10 cellular contexts compared by ENCODE assay signal in genomic region chr9:137198051-137198747, GRCh38. TPM values are rescaled to one million over a fixed set of nuclear protein-coding genes. Genes with fewer than 3 reads are reported as not detected.
DNase-seq lines count a peak whose midpoint lies in the region; ATAC-seq, FAIRE-seq and TF ChIP-seq lines count a peak whose summit lies in the region.
"Had no signal": no experiment of that assay in that cellular context is flagged by ENCODE, and none has a peak within 500 bp of the region (broad histone marks: within the 10 kb centered on the region; RNA-seq: fewer than 3 reads in every experiment).

No MANE protein-coding gene starts in this region.

- H3K4me1 ChIP-seq in ACC112 (ENCODE audit: control insufficient read depth, insufficient read depth, low read length, unreplicated experiment), result peaks cover 10% of the 10 kb centered on the region
- 0 out of 2 replicates have a peak, but pooled peaks cover 12% of the 10 kb centered on the region for H3K4me1 ChIP-seq in GM23248 (ENCODE audit: insufficient read depth)

- peaks cover 7% of the 10 kb centered on the region for H3K79me2 ChIP-seq in ACC112 (ENCODE audit: control insufficient read depth, insufficient read depth, low read length, unreplicated experiment)
- H3K79me2 ChIP-seq in GM23248 (ENCODE audit: insufficient read depth), result peaks cover 84% of the 10 kb centered on the region

- H3K36me3 ChIP-seq in ACC112 (ENCODE audit: insufficient read depth, low read length) (no peaks in the 10 kb centered on the region), GM23248 (ENCODE audit: low read depth) (no peaks in the 10 kb centered on the region), bronchial epithelial cell (ENCODE audit: control insufficient read depth, insufficient read depth, low read length) (no peaks in the 10 kb centered on the region)

- H3K9ac ChIP-seq in GM23248, result peak overlapping the region; percentile 61; the same call in 1 of the 2 replicates

- H3K27me3 ChIP-seq in ACC112 (ENCODE audit: insufficient read depth, low read length) (no peaks in the 10 kb centered on the region), GM23248 (replicated peaks; ENCODE audit: insufficient read depth) (no peaks in the 10 kb centered on the region), bronchial epithelial cell (ENCODE audit: control insufficient read depth, insufficient read depth, low read length) (no peaks in the 10 kb centered on the region)

- no peaks in the 10 kb centered on the region for H4K20me1 ChIP-seq in GM23248 (ENCODE audit: insufficient read depth)

- H3K4me2 ChIP-seq in GM23248 (ENCODE audit: unreplicated experiment), result peak overlapping the region; percentile 79

- H3K27ac ChIP-seq in ACC112 (ENCODE audit: low read depth, low read length) (no peak overlapping the region), GM23248 (no peak overlapping the region)

- no peaks in the 10 kb centered on the region for H3F3A ChIP-seq in GM23248 (ENCODE audit: insufficient read depth)

- no peak for ATAC-seq in GM21825 (IDR thresholded peaks at IDR 0.05; ENCODE audit: unreplicated experiment)

- no peak overlapping the region for H2AFZ ChIP-seq in ACC112 (ENCODE audit: low read length, unreplicated experiment)
- H2AFZ ChIP-seq in GM23248, result no peak overlapping the region

- DNase-seq in GM23248 (peak; percentile 38), bronchial epithelial cell (ENCODE audit: low read depth) (peak; percentile 30), mucosa of gallbladder (ENCODE audit: low spot score) (peak; percentile 77), activated gamma-delta T cell treated with Interleukin-2 at 50 U/mL for 16 hours (no peak), NCI-H774 (lab: John Stamatoyannopoulos, UW) (no peak)
- DNase-seq in activated CD4-positive, CD25-positive, alpha-beta regulatory T cell treated with anti-CD3 and anti-CD28 coated beads, Interleukin-2, amount 50 U/mL, for 72 hours, result no peak
- DNase-seq: activated naive CD8-positive, alpha-beta T cell treated with anti-CD3 and anti-CD28 coated beads, Interleukin-2, amount 10 ng/mL, durations not matched to agents 7 days and 5 days; Right ventricle myocardium superior had no signal

- H3K4me3 ChIP-seq in ACC112 (ENCODE audit: low read depth, low read length) (peak overlapping the region; percentile 77; the same call in 1 of the 2 replicates), GM23248 (peak overlapping the region; percentile 66), bronchial epithelial cell (ENCODE audit: low read depth, low read length) (no peak overlapping the region)

- peak; percentile 32 for FAIRE-seq in bronchial epithelial cell (lab: Jason Lieb, UNC)

- no peaks in the 10 kb centered on the region for H3K9me2 ChIP-seq in GM23248 (ENCODE audit: insufficient read depth)

- in situ Hi-C loops in GM23248 (cut with MboI), result no loop called here

- WGBS in GM23248 (ENCODE audit: low coverage in 1 of 2, low lambda C conversion rate in 2 of 2, missing lambda C conversion rate in 2 of 2), 2 experiments, result 74 to 80% methylated on average over 13 to 15 of the region's 15 CpGs

- no peak for TF ChIP-seq CTCF in bronchial epithelial cell (IDR thresholded peaks at IDR 0.05; ENCODE audit: insufficient read depth, low read length, severe bottlenecking)

- H3K9me3 ChIP-seq in GM23248 (ENCODE audit: low read depth), result no peaks in the 10 kb centered on the region

RNA-seq across cellular contexts. Expression of gene TPRN, which starts 2.3 kb away (rescaled TPM):
- 7.8 and 14.3 TPM in 2 replicates for total RNA-seq in GM23248 (2014; rRNA removed; shearing (Covaris generic))
- polyA plus RNA-seq in GM23248 (2016; fragmentation: Nextera tagmentation; extraction: Ambion mirVana), result 1.7 and 2.2 TPM in 2 replicates
- total RNA-seq in bronchial epithelial cell (3.2 and 4.5 TPM in 2 replicates), mucosa of gallbladder (74.4 TPM)

RNA-seq across cellular contexts. Expression of gene TMEM203, which starts 7.2 kb away (rescaled TPM):
- 44.3 and 52.9 TPM in 2 replicates for total RNA-seq in GM23248 (2014; rRNA removed; shearing (Covaris generic))
- 46.9 and 48.6 TPM in 2 replicates for polyA plus RNA-seq in GM23248 (2016; fragmentation: Nextera tagmentation; extraction: Ambion mirVana)
- total RNA-seq in bronchial epithelial cell, result 38.0 and 39.2 TPM in 2 replicates
- total RNA-seq in mucosa of gallbladder, result 37.6 TPM

RNA-seq across cellular contexts. Expression of gene NDOR1, which starts 7.3 kb away (rescaled TPM):
- 12.1 and 12.4 TPM in 2 replicates for total RNA-seq in GM23248 (2014; rRNA removed; shearing (Covaris generic))
- polyA plus RNA-seq in GM23248 (2016; fragmentation: Nextera tagmentation; extraction: Ambion mirVana), result 7.7 and 8.5 TPM in 2 replicates
- total RNA-seq in bronchial epithelial cell (2.6 and 3.6 TPM in 2 replicates), mucosa of gallbladder (29.5 TPM)

RNA-seq across cellular contexts. Expression of gene SSNA1, which starts 9.7 kb away (rescaled TPM):
- 73.1 and 105 TPM in 2 replicates for total RNA-seq in GM23248 (2014; rRNA removed; shearing (Covaris generic))
- polyA plus RNA-seq in GM23248 (2016; fragmentation: Nextera tagmentation; extraction: Ambion mirVana), result 93.1 and 100 TPM in 2 replicates
- total RNA-seq in bronchial epithelial cell (97.9 and 127 TPM in 2 replicates), mucosa of gallbladder (65.7 TPM)

RNA-seq across cellular contexts. Expression of gene ANAPC2, which starts 9.8 kb away (rescaled TPM):
- total RNA-seq in GM23248 (2014; rRNA removed; shearing (Covaris generic)), result 24.0 and 28.8 TPM in 2 replicates
- 12.0 and 13.6 TPM in 2 replicates for polyA plus RNA-seq in GM23248 (2016; fragmentation: Nextera tagmentation; extraction: Ambion mirVana)
- 20.5 and 23.2 TPM in 2 replicates for total RNA-seq in bronchial epithelial cell
- total RNA-seq in mucosa of gallbladder, result 64.6 TPM

Comparison
In these comparisons a context has a peak if more than half of its experiments do, and no peak if none do; other contexts are left out.
1. DNase-seq: peak in GM23248 (single experiment), bronchial epithelial cell (single experiment) and mucosa of gallbladder (single experiment); none in activated gamma-delta T cell treated with Interleukin-2 at 50 U/mL for 16 hours (single experiment), activated CD4-positive, CD25-positive, alpha-beta regulatory T cell treated with anti-CD3 and anti-CD28 coated beads, Interleukin-2, amount 50 U/mL, for 72 hours (single experiment) and NCI-H774 (single experiment).